Comparison of ENCODE assay signal across 1 cellular context in genomic region chr11:22976146-22976545, GRCh38.
TF ChIP-seq lines count a peak whose summit lies in the region.

No MANE protein-coding gene starts in this region.

TF ChIP-seq in H1, 55 proteins besides CTCF, POLR2A, EP300 and RAD21:
- TF ChIP-seq CEBPB (IDR thresholded peaks at IDR 0.05; ENCODE audit: low read depth, low read length) (peak; percentile 37; the same call in 1 of the 2 replicates), HDAC6 (IDR thresholded peaks at IDR 0.05; ENCODE audit: low read depth, low read length) (no peak), YY1 (IDR thresholded peaks at IDR 0.05; ENCODE audit: low read depth, low read length) (no peak), POLR2AphosphoS5 (IDR thresholded peaks at IDR 0.05; ENCODE audit: low read depth, low read length) (no peak), RBBP5 (IDR thresholded peaks at IDR 0.05; ENCODE audit: borderline replicate concordance, low read depth, low read length) (no peak), SP4 (IDR thresholded peaks at IDR 0.05; ENCODE audit: low read length) (no peak), POU5F1 (IDR thresholded peaks at IDR 0.05; ENCODE audit: low read depth, low read length) (no peak), EZH2 (IDR thresholded peaks at IDR 0.05; ENCODE audit: low read depth, low read length, severe bottlenecking) (no peak)
